In the genomic region with DNA sequence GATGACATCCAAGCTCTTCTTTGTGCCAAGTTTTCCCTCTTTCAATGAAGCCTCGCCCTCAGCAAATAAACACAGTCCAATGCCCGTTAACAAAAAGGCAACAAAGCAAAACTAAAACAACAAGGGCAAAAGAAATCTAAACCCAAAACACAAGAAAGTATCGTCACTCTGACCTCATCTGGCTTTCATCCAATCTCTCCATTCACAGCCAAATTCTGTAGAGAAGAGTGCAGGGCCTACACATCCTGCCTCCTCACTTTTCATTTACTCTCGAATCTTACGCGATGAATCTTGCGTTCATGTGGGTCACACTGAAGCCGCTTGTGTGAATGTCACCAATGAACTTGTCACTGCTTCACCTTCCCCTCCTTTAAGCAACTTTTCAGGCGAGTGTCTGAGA, we compare ENCODE assay signal across 21 cellular contexts. TPM values are rescaled to one million over a fixed set of nuclear protein-coding genes. Genes with fewer than 3 reads are reported as not detected.
A peak's percentile ranks its signal among the peaks of the same experiment; 100 is the strongest.
DNase-seq lines count a peak whose midpoint lies in the region; ATAC-seq and TF ChIP-seq lines count a peak whose summit lies in the region.
"Had no signal": no experiment of that assay in that cellular context is flagged by ENCODE, and none has a peak within 500 bp of the region (broad histone marks: within the 10 kb centered on the region; RNA-seq: fewer than 3 reads in every experiment).

No MANE protein-coding gene starts in this region.

- TF ChIP-seq CTCF in RWPE2 (IDR thresholded peaks at IDR 0.05; ENCODE audit: poor library complexity, severe bottlenecking) (no peak), osteoblast (IDR thresholded peaks at IDR 0.05; ENCODE audit: extremely low read depth, low read depth, low read length) (no peak), chondrocyte (IDR thresholded peaks at IDR 0.05) (no peak)

- H3K9me3 Mint-ChIP-seq in chondrocyte (ENCODE audit: low read depth) = no peaks in the 10 kb centered on the region
- H3K9me3 Mint-ChIP-seq: activated CD4-positive, alpha-beta memory T cell treated with anti-CD3 and anti-CD28 coated beads, Interleukin-2, amount 10 ng/mL, durations not matched to agents 7 days and 5 days; effector memory CD8-positive, alpha-beta T cell had no signal

- no peaks in the 10 kb centered on the region for H3K79me2 ChIP-seq in osteoblast (ENCODE audit: insufficient read depth, low read length)

- H3K27ac ChIP-seq in RWPE2 (ENCODE audit: poor library complexity, severe bottlenecking) (peak overlapping the region; percentile 94), osteoblast (ENCODE audit: low read depth, low read length) (peak overlapping the region; percentile 93), aorta (ENCODE audit: low read depth in 1 of 2, low read length in 2 of 2) (no peak overlapping the region)
- H3K27ac ChIP-seq: cardiac muscle cell, WERI-Rb-1 had no signal

- DNase-seq in EL (peak; percentile 20), RWPE2 (ENCODE audit: low spot score) (no peak), fibroblast of gingiva (ENCODE audit: low read depth) (peak; percentile 42), osteoblast (ENCODE audit: insufficient read length, low spot score, missing footprints) (no peak), NCI-H1092 treated with DMSO at 0.1 percent for 48 hours (lab: John Stamatoyannopoulos, UW) (no peak), chondrocyte (ENCODE audit: low spot score) (no peak), aorta (no peak)
- DNase-seq: activated CD4-positive, alpha-beta memory T cell treated with anti-CD3 and anti-CD28 coated beads, Interleukin-2, amount 10 ng/mL, durations not matched to agents 7 days and 5 days; activated T-cell treated with anti-CD3 and anti-CD28 coated beads, Interleukin-2, amount 50 U/mL, for 48 hours; BE2C; DMS 273 treated with DMSO at 0.1 percent for 48 hours; effector memory CD8-positive, alpha-beta T cell; foreskin melanocyte; KG1; NCI-H1105 treated with DMSO at 0.1 percent for 48 hours; stimulated activated CD4-positive, alpha-beta T cell treated with anti-CD3 and anti-CD28 coated beads, Interleukin-4, amount 100 ng/mL, for 1 hour; substantia nigra; WERI-Rb-1 had no signal

- no peaks in the 10 kb centered on the region for H3K27me3 ChIP-seq in RWPE2 (ENCODE audit: insufficient read depth, poor library complexity, severe bottlenecking)
- H3K27me3 ChIP-seq in osteoblast (ENCODE audit: insufficient read depth, low read length) = no peaks in the 10 kb centered on the region
- H3K27me3 ChIP-seq in aorta (ENCODE audit: control insufficient read depth in 1 of 2, insufficient read depth in 2 of 2, low read length in 1 of 2) = no peaks in the 10 kb centered on the region
- H3K27me3 ChIP-seq: BE2C, cardiac muscle cell had no signal

- H3K27ac Mint-ChIP-seq in chondrocyte (ENCODE audit: unreplicated experiment) = no peak overlapping the region
- H3K27ac Mint-ChIP-seq: activated CD4-positive, alpha-beta memory T cell treated with anti-CD3 and anti-CD28 coated beads, Interleukin-2, amount 10 ng/mL, durations not matched to agents 7 days and 5 days; activated naive CD8-positive, alpha-beta T cell; effector memory CD8-positive, alpha-beta T cell had no signal

- peaks cover 22% of the 10 kb centered on the region for H3K4me1 Mint-ChIP-seq in chondrocyte (ENCODE audit: low read depth)

- H3K27me3 Mint-ChIP-seq in chondrocyte (ENCODE audit: low read depth) = no peaks in the 10 kb centered on the region

- no peak overlapping the region for H3K4me2 ChIP-seq in osteoblast (ENCODE audit: insufficient read depth, low read length)

- H3K4me3 Mint-ChIP-seq in chondrocyte (ENCODE audit: unreplicated experiment) = no peak overlapping the region
- H3K4me3 Mint-ChIP-seq: activated CD4-positive, alpha-beta memory T cell treated with anti-CD3 and anti-CD28 coated beads, Interleukin-2, amount 10 ng/mL, durations not matched to agents 7 days and 5 days; activated naive CD8-positive, alpha-beta T cell; effector memory CD8-positive, alpha-beta T cell had no signal

- H3K9me3 ChIP-seq in RWPE2 (ENCODE audit: severe bottlenecking) = no peaks in the 10 kb centered on the region
- H3K9me3 ChIP-seq in osteoblast (ENCODE audit: low read depth, low read length) = no peaks in the 10 kb centered on the region
- no peaks in the 10 kb centered on the region for H3K9me3 ChIP-seq in aorta (ENCODE audit: control insufficient read depth, low read length)
- H3K9me3 ChIP-seq: BE2C had no signal

- H2AFZ ChIP-seq in osteoblast (ENCODE audit: low read length) = peak overlapping the region; percentile 70

- H3K36me3 Mint-ChIP-seq in chondrocyte (ENCODE audit: low read depth) = no peaks in the 10 kb centered on the region
- H3K36me3 Mint-ChIP-seq: activated naive CD8-positive, alpha-beta T cell had no signal

- 57 to 63% methylated on average over 9 of the region's 9 CpGs for WGBS in aorta, 2 donors

- intact Hi-C loops in aorta (cut with DNase I) = loop anchor here in 1 of 2 donors (10.0 kb wide), 3 partner anchors 475 to 1065 kb away; no protein-coding TSS in a partner anchor

- H3K36me3 ChIP-seq in RWPE2 (ENCODE audit: low read depth) (no peaks in the 10 kb centered on the region), osteoblast (ENCODE audit: insufficient read depth, low read length) (no peaks in the 10 kb centered on the region), aorta (ENCODE audit: control insufficient read depth in 1 of 2, insufficient read depth in 2 of 2, low read length in 1 of 2) (no peaks in the 10 kb centered on the region)
- H3K36me3 ChIP-seq: BE2C, cardiac muscle cell, WERI-Rb-1 had no signal

- H3K4me1 ChIP-seq in RWPE2 (ENCODE audit: insufficient read depth, poor library complexity, severe bottlenecking) = peaks cover 24% of the 10 kb centered on the region
- peaks cover 33% of the 10 kb centered on the region for H3K4me1 ChIP-seq in osteoblast (ENCODE audit: insufficient read depth, low read length)
- no peaks in the 10 kb centered on the region for H3K4me1 ChIP-seq in aorta (ENCODE audit: control insufficient read depth in 1 of 2, insufficient read depth in 2 of 2, low read length in 2 of 2)
- H3K4me1 ChIP-seq: BE2C had no signal

- no peaks in the 10 kb centered on the region for H4K20me1 ChIP-seq in osteoblast (ENCODE audit: insufficient read depth, low read length)

- ATAC-seq in RWPE2 (ENCODE audit: low read depth) = no peak
- no peak for ATAC-seq in aorta (ENCODE audit: low FRiP score)
- ATAC-seq: effector memory CD8-positive, alpha-beta T cell; left lobe of liver had no signal

- H3K4me3 ChIP-seq in RWPE2 (ENCODE audit: severe bottlenecking) (no peak overlapping the region), osteoblast (ENCODE audit: insufficient read depth, low read length) (no peak overlapping the region), aorta (ENCODE audit: low read length in 2 of 2) (no peak overlapping the region)
- H3K4me3 ChIP-seq: cardiac muscle cell had no signal

RNA-seq across cellular contexts. Expression of a gene that starts 15.9 kb away (rescaled TPM):
- total RNA-seq in osteoblast = 15.6 and 17.7 TPM in 2 replicates
- 4.1 to 5.3 TPM (median 4.9 TPM) in 3 replicates for total RNA-seq in chondrocyte
- 10 to 100 TPM; 11.0 to 20.8 TPM for total RNA-seq in aorta
- polyA plus RNA-seq in aorta = 1 to 10 TPM; 4.9 to 5.0 TPM

Comparison
In these comparisons a context has a peak if more than half of its experiments do, and no peak if none do; other contexts are left out.
1. DNase-seq: peak in EL (single experiment) and fibroblast of gingiva (single experiment); none in RWPE2 (single experiment), osteoblast (single experiment), NCI-H1092 treated with DMSO at 0.1 percent for 48 hours (single experiment), chondrocyte (single experiment) and aorta (0 of 2).
2. H3K27ac ChIP-seq: peak in RWPE2 (single experiment) and osteoblast (single experiment); none in aorta (0 of 2).